8 cellular contexts compared by ENCODE assay signal in the genomic region with DNA sequence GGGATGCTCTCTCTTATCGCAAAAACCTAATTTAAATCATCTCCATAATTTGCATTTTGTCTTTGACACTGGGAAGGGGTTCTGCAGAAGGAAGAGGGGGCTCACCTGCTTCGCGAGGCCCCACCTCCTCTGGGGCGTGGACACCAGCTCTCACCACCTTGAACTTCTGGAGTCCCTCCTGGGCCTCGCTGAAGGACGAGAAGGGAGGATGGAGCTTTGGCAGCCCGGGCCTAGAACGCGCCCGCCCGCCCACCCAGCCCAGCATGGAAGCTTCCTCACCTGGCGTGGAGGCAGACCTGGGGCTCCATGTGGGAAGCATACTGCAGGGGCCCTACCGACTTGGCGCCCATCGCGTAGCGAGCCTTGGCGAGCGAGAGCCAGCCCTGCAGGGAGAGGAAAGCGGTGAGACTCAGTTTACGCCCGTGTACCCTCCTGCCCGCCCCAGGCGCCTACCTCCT. TPM values are rescaled to one million over a fixed set of nuclear protein-coding genes. Genes with fewer than 3 reads are reported as not detected.
DNase-seq lines count a peak whose midpoint lies in the region; ATAC-seq and TF ChIP-seq lines count a peak whose summit lies in the region.

No MANE protein-coding gene starts in this region.

- H2AFZ ChIP-seq in mammary epithelial cell (ENCODE audit: low read depth, low read length) (peak overlapping the region; percentile 98), mesenchymal stem cell (ENCODE audit: low read depth, low read length) (peak overlapping the region; percentile 54)

- peaks cover 39% of the 10 kb centered on the region for H3K79me2 ChIP-seq in mammary epithelial cell (ENCODE audit: insufficient read depth, low read length)

- no peak overlapping the region for H2BK15ac ChIP-seq in mesenchymal stem cell (ENCODE audit: low read depth, poor library complexity, severe bottlenecking)

- no peak overlapping the region for H3K23ac ChIP-seq in mesenchymal stem cell (ENCODE audit: low read length in 2 of 2)

- peaks cover 17% of the 10 kb centered on the region for H3K36me3 ChIP-seq in mammary epithelial cell (ENCODE audit: insufficient read depth, low read length)
- peaks cover 34 to 46% of the 10 kb centered on the region in 2 experiments for H3K36me3 ChIP-seq in mesenchymal stem cell (ENCODE audit: control insufficient read depth in 1 of 2, insufficient read depth in 2 of 2, low read depth in 1 of 2, low read length in 2 of 2)
- H3K36me3 ChIP-seq in aorta (ENCODE audit: control insufficient read depth in 1 of 2, insufficient read depth in 2 of 2, low read length in 1 of 2): peaks cover 0 to 10% of the 10 kb centered on the region in 2 donors

- no peaks in the 10 kb centered on the region for H3K27me3 ChIP-seq in mammary epithelial cell (ENCODE audit: insufficient read depth, low read length)
- H3K27me3 ChIP-seq in mesenchymal stem cell (ENCODE audit: control insufficient read depth in 1 of 2, insufficient read depth in 1 of 2, low read length in 2 of 2): no peaks in the 10 kb centered on the region
- H3K27me3 ChIP-seq in aorta (ENCODE audit: control insufficient read depth in 1 of 2, insufficient read depth in 2 of 2, low read length in 1 of 2): no peaks in the 10 kb centered on the region

- no peak overlapping the region for H3K4ac ChIP-seq in mesenchymal stem cell (ENCODE audit: low read depth in 1 of 2, low read length in 2 of 2)

- dilution Hi-C loops in mammary epithelial cell (cut with HindIII; ENCODE audit: low sequenced_read_pairs): no loop called here

- H3K4me1 ChIP-seq in mammary epithelial cell (ENCODE audit: insufficient read depth, low read length) (peaks cover 17% of the 10 kb centered on the region), mesenchymal stem cell (ENCODE audit: control insufficient read depth, insufficient read depth, low read depth, low read length) (peaks cover 14% of the 10 kb centered on the region), aorta (ENCODE audit: control insufficient read depth in 1 of 2, insufficient read depth in 2 of 2, low read length in 2 of 2) (no peaks in the 10 kb centered on the region)

- ATAC-seq in GM21447 (IDR thresholded peaks at IDR 0.05; ENCODE audit: unreplicated experiment): peak; percentile 0
- ATAC-seq in aorta (ENCODE audit: low FRiP score): no peak

- no peak overlapping the region for H2AK5ac ChIP-seq in mesenchymal stem cell (ENCODE audit: low read length, severe bottlenecking)

- DNase-seq in NCI-H146 (lab: John Stamatoyannopoulos, UW) (peak; percentile 76), mammary epithelial cell (no peak), mesenchymal stem cell (no peak), aorta (no peak), UCSD-AML1 (lab: John Stamatoyannopoulos, UW; ENCODE audit: unreplicated experiment) (no peak), COLO829 (ENCODE audit: low spot score) (no peak)

- H3K18ac ChIP-seq in mesenchymal stem cell (ENCODE audit: low read depth in 1 of 2, low read length in 2 of 2): peak overlapping the region in 1 of 2 experiments; percentile 81

- H2BK5ac ChIP-seq in mesenchymal stem cell (ENCODE audit: low read depth, low read length, poor library complexity, severe bottlenecking): no peak overlapping the region

- TF ChIP-seq CTCF in C4-2B (conservative IDR thresholded peaks at IDR 0.05) (no peak), mammary epithelial cell (conservative IDR thresholded peaks at IDR 0.05 in 1 of 2, IDR thresholded peaks at IDR 0.05 in 1 of 2; ENCODE audit: extremely low read depth in 1 of 2, insufficient read depth in 1 of 2, low read depth in 1 of 2, low read length in 2 of 2) (no peak)

- peak overlapping the region; percentile 58 for H4K8ac ChIP-seq in mesenchymal stem cell (ENCODE audit: low read length)

- H3K79me1 ChIP-seq in mesenchymal stem cell (replicated peaks; ENCODE audit: low read length, poor library complexity, severe bottlenecking): peaks cover 41% of the 10 kb centered on the region

- intact Hi-C loops in mammary epithelial cell (cut with micrococcal nuclease) (loop anchor here (1.0 to 5.0 kb wide), 3 partner anchors 14 to 676 kb away; no protein-coding TSS in a partner anchor), aorta (cut with DNase I) (loop anchor here in 1 of 2 donors (1.0 to 10.0 kb wide), 2 partner anchors 31 to 467 kb away; no protein-coding TSS in a partner anchor)

- H3K27ac ChIP-seq in C4-2B: peak overlapping the region; percentile 76
- H3K27ac ChIP-seq in mammary epithelial cell (ENCODE audit: insufficient read depth, low read depth, low read length): no peak overlapping the region
- H3K27ac ChIP-seq in mesenchymal stem cell (ENCODE audit: low read length, poor library complexity, severe bottlenecking): peak overlapping the region; percentile 43
- peak overlapping the region; percentile 24 to 92 for H3K27ac ChIP-seq in aorta (ENCODE audit: low read depth in 1 of 2, low read length in 2 of 2)

- H2BK120ac ChIP-seq in mesenchymal stem cell (ENCODE audit: low read depth, low read length): no peak overlapping the region

- H4K20me1 ChIP-seq in mammary epithelial cell (ENCODE audit: insufficient read depth, low read length): no peaks in the 10 kb centered on the region

- in situ Hi-C loops in mammary epithelial cell (cut with MboI; ENCODE audit: low sequenced_read_pairs in 2 of 2): loop anchor here in 1 of 2 donors (25.0 kb wide), 1 partner anchor 404 kb away; no protein-coding TSS in a partner anchor

- H2BK12ac ChIP-seq in mesenchymal stem cell (ENCODE audit: low read length in 2 of 2): no peak overlapping the region

- H3K4me3 ChIP-seq in mammary epithelial cell (replicated peaks in 1 of 3; ENCODE audit: insufficient read depth in 1 of 3, low read depth in 2 of 3, low read length in 3 of 3): peak overlapping the region; percentile 66 to 87 (median 75)
- peak overlapping the region; percentile 83 to 99 for H3K4me3 ChIP-seq in mesenchymal stem cell (ENCODE audit: insufficient read depth in 1 of 2, low read depth in 1 of 2, low read length in 2 of 2)
- H3K4me3 ChIP-seq in aorta (ENCODE audit: low read length in 2 of 2): peak overlapping the region; percentile 71 to 91

- H3K9me3 ChIP-seq in mammary epithelial cell (replicated peaks; ENCODE audit: insufficient read depth, low read length) (no peaks in the 10 kb centered on the region), mesenchymal stem cell (ENCODE audit: control insufficient read depth, low read length) (no peaks in the 10 kb centered on the region), aorta (ENCODE audit: control insufficient read depth, low read length) (no peaks in the 10 kb centered on the region)

- H3K4me2 ChIP-seq in mammary epithelial cell (ENCODE audit: insufficient read depth, low read depth, low read length): peak overlapping the region; percentile 80
- H3K4me2 ChIP-seq in mesenchymal stem cell (ENCODE audit: low read length, poor library complexity, severe bottlenecking): peak overlapping the region; percentile 87

- no peak overlapping the region for H4K91ac ChIP-seq in mesenchymal stem cell (ENCODE audit: low read length)

- H3K9ac ChIP-seq in mammary epithelial cell (ENCODE audit: insufficient read depth, low read length): no peak overlapping the region
- peak overlapping the region; percentile 92 for H3K9ac ChIP-seq in mesenchymal stem cell (ENCODE audit: low read length)

- CTCF ChIA-PET in mammary epithelial cell (lab: Charles Lee; ENCODE audit: low non-redundant PET): interaction anchor here (0.6 to 1.2 kb wide), 3 partner anchors 13 to 14 kb away, joined by 3 to 4 read pairs (median 3); partner anchors contain the start of gene PTPN18

- BruUV-seq in mammary epithelial cell (replicated peaks; lab: Mats Ljungman, UMichigan): no TSS peak

- WGBS in mammary epithelial cell (ENCODE audit: low coverage, missing lambda C conversion rate): 0% methylated on average over 10 of the region's 24 CpGs
- 2% methylated on average over 23 of the region's 24 CpGs for WGBS in mesenchymal stem cell
- 2 to 3% methylated on average over 17 to 24 of the region's 24 CpGs for WGBS in aorta, 2 donors

- H3K14ac ChIP-seq in mesenchymal stem cell (ENCODE audit: low read length in 2 of 2): peak overlapping the region in 1 of 2 experiments; percentile 89

RNA-seq across cellular contexts. Expression of gene IMP4, which starts 1.1 kb away (rescaled TPM):
- total RNA-seq in mammary epithelial cell: 10 to 100 TPM; 81.6 to 83.9 TPM
- 136 TPM for polyA plus RNA-seq in mammary epithelial cell
- polyA minus RNA-seq in mammary epithelial cell: 64.2 TPM
- polyA plus RNA-seq in mesenchymal stem cell (2013, experiment 1 of 2): 65.5 TPM
- 61.8 TPM for polyA plus RNA-seq in mesenchymal stem cell (2013, experiment 2 of 2)
- 10 to 100 TPM; 44.3 to 47.0 TPM for total RNA-seq in aorta
- polyA plus RNA-seq in aorta: 10 to 100 TPM; 42.4 to 77.2 TPM

RNA-seq across cellular contexts. Expression of gene PTPN18, which starts 14.3 kb away (rescaled TPM):
- total RNA-seq in mammary epithelial cell: 10 to 100 TPM; 18.8 to 39.5 TPM
- 33.0 TPM for polyA plus RNA-seq in mammary epithelial cell
- 30.3 TPM for polyA minus RNA-seq in mammary epithelial cell
- 17.3 TPM for polyA plus RNA-seq in mesenchymal stem cell (2013, experiment 1 of 2)
- polyA plus RNA-seq in mesenchymal stem cell (2013, experiment 2 of 2): 17.3 TPM
- 10 to 100 TPM; 37.3 to 71.0 TPM for total RNA-seq in aorta
- polyA plus RNA-seq in aorta: 10 to 100 TPM; 41.8 to 44.2 TPM
